ENCODE assay signal across 20 cellular contexts in genomic region chr15:79403501-79403900, GRCh38. TPM values are rescaled to one million over a fixed set of nuclear protein-coding genes. Genes with fewer than 3 reads are reported as not detected.
DNase-seq lines count a peak whose midpoint lies in the region; ATAC-seq and TF ChIP-seq lines count a peak whose summit lies in the region.
"Had no signal": no experiment of that assay in that cellular context is flagged by ENCODE, and none has a peak within 500 bp of the region (broad histone marks: within the 10 kb centered on the region; RNA-seq: fewer than 3 reads in every experiment).

No MANE protein-coding gene starts in this region.

- TF ChIP-seq CTCF in uterus (IDR thresholded peaks at IDR 0.05) (no peak), mucosa of descending colon (IDR thresholded peaks at IDR 0.05) (no peak)

- ATAC-seq in left colon: peak; percentile 48
- ATAC-seq in mucosa of descending colon: no peak
- ATAC-seq: HepG2, SK-N-SH treated with all-trans-retinoic acid at 6 μM for 48 hours, T-cell had no signal

- intact Hi-C loops in left colon (cut with DNase I, micrococcal nuclease) (no loop called here), uterus (cut with DNase I; ENCODE audit: low total_unique reads) (no loop called here), mucosa of descending colon (cut with DNase I, micrococcal nuclease) (no loop called here)

- H3K27me3 ChIP-seq in uterus: no peaks in the 10 kb centered on the region

- no peak overlapping the region for H3K27ac ChIP-seq in uterus

- no peak for TF ChIP-seq POLR2A in uterus (IDR thresholded peaks at IDR 0.05)

- DNase-seq in EH (ENCODE audit: low read depth): peak; percentile 64
- peak; percentile 5 for DNase-seq in HCEC 1CT
- peak; percentile 15 for DNase-seq in NCI-H226
- no peak for DNase-seq in left colon
- no peak for DNase-seq in cerebellar cortex (ENCODE audit: low spot score)
- DNase-seq in uterus: no peak
- no peak for DNase-seq in activated CD8-positive, alpha-beta memory T cell treated with anti-CD3 and anti-CD28 coated beads, Interleukin-2, amount 50 U/mL, for 4 hours
- no peak for DNase-seq in mucosa of descending colon
- DNase-seq: DMS 273 treated with DMSO at 0.1 percent for 48 hours, KG1, NCI-H1436, NCI-H1930, NCI-H446, NCI-H748 treated with DMSO at 0.1 percent for 48 hours, OCI-M1, SHP77, T-cell had no signal

- H3K9me3 ChIP-seq in uterus (no peaks in the 10 kb centered on the region), mucosa of descending colon (no peaks in the 10 kb centered on the region)
- H3K9me3 ChIP-seq: HAP-1 had no signal

- H3K36me3 ChIP-seq in uterus: no peaks in the 10 kb centered on the region
- no peaks in the 10 kb centered on the region for H3K36me3 ChIP-seq in mucosa of descending colon (ENCODE audit: low read depth)
- H3K36me3 ChIP-seq: HAP-1 had no signal

- H3K4me1 ChIP-seq in uterus: no peaks in the 10 kb centered on the region
- H3K4me1 ChIP-seq in mucosa of descending colon (ENCODE audit: low read depth): no peaks in the 10 kb centered on the region
- H3K4me1 ChIP-seq: HAP-1 had no signal

- H3K4me3 ChIP-seq in uterus (no peak overlapping the region), mucosa of descending colon (no peak overlapping the region)
- H3K4me3 ChIP-seq: HAP-1 had no signal

RNA-seq across cellular contexts. Expression of gene MINAR1, which starts 28.6 kb away (rescaled TPM):
- total RNA-seq in left colon (under 1 TPM; 0.28 to 0.43 TPM), uterus (1 to 10 TPM in 2 of 4 donors, under 1 TPM in 1, not detected in 1; 0.43 to 2.9 (median 1.5) TPM), mucosa of descending colon (under 1 TPM; 0.24 to 0.26 (median 0.25) TPM)

Comparison
In these comparisons a context has a peak if more than half of its experiments do, and no peak if none do; other contexts are left out.
1. DNase-seq: peak in EH (single experiment), HCEC 1CT (single experiment) and NCI-H226 (single experiment); none in left colon (0 of 2), cerebellar cortex (single experiment), uterus (0 of 2), activated CD8-positive, alpha-beta memory T cell treated with anti-CD3 and anti-CD28 coated beads, Interleukin-2, amount 50 U/mL, for 4 hours (single experiment) and mucosa of descending colon (0 of 3).